Comparison of ENCODE assay signal across 10 cellular contexts in genomic region chr12:27193854-27194544, GRCh38. TPM values are rescaled to one million over a fixed set of nuclear protein-coding genes. Genes with fewer than 3 reads are reported as not detected.
DNase-seq lines count a peak whose midpoint lies in the region; ATAC-seq and TF ChIP-seq lines count a peak whose summit lies in the region.
"Had no signal": no experiment of that assay in that cellular context is flagged by ENCODE, and none has a peak within 500 bp of the region (broad histone marks: within the 10 kb centered on the region; RNA-seq: fewer than 3 reads in every experiment).

No MANE protein-coding gene starts in this region.

- peak; percentile 74 for TF ChIP-seq EP300 in transverse colon (IDR thresholded peaks at IDR 0.05; ENCODE audit: low read depth)

- no peaks in the 10 kb centered on the region for H3K27me3 Mint-ChIP-seq in activated CD4-positive, alpha-beta memory T cell treated with anti-CD3 and anti-CD28 coated beads, Interleukin-2, amount 10 ng/mL, durations not matched to agents 7 days and 5 days

- peaks cover 36% of the 10 kb centered on the region for H3K9me1 ChIP-seq in IMR-90 (ENCODE audit: insufficient read depth, low read length)

- TF ChIP-seq POLR2A in IMR-90 (IDR thresholded peaks at IDR 0.05; ENCODE audit: low read depth, low read length) (peak; percentile 60; the same call in 1 of the 2 replicates), transverse colon (IDR thresholded peaks at IDR 0.05) (no peak)

- H2BK120ac ChIP-seq in IMR-90 (ENCODE audit: low read depth, low read length): peak overlapping the region; percentile 85

- H3K4me3 ChIP-seq in IMR-90 (ENCODE audit: insufficient read depth, low read depth, low read length) (no peak overlapping the region), transverse colon (no peak overlapping the region), MM.1S (ENCODE audit: low read length) (no peak overlapping the region)

- ATAC-seq in IMR-90 (ENCODE audit: low read depth): peak; percentile 67

- H4K5ac ChIP-seq in IMR-90 (ENCODE audit: low read depth, low read length): peak overlapping the region; percentile 74

- peak overlapping the region; percentile 66; the same call in 1 of the 2 replicates for H3K23ac ChIP-seq in IMR-90 (ENCODE audit: low read depth, low read length)

- WGBS in IMR-90 (ENCODE audit: extremely low coverage in 2 of 2, insufficient read length in 1 of 2), 2 experiments: no CpG with 5 or more reads among the region's 2 CpGs
- WGBS in transverse colon (ENCODE audit: low coverage in 1 of 2), 2 donors: 50 to 80% methylated on average over 1 to 2 of the region's 2 CpGs

- peaks cover 2% of the 10 kb centered on the region for H3K9me3 Mint-ChIP-seq in activated CD4-positive, alpha-beta memory T cell treated with anti-CD3 and anti-CD28 coated beads, Interleukin-2, amount 10 ng/mL, durations not matched to agents 7 days and 5 days
- H3K9me3 Mint-ChIP-seq: activated naive CD4-positive, alpha-beta T cell treated with anti-CD3 and anti-CD28 coated beads, Interleukin-2, amount 10 ng/mL, durations not matched to agents 7 days and 5 days had no signal

- intact Hi-C loops in IMR-90 (cut with micrococcal nuclease) (loop anchor here (5.0 kb wide), 2 partner anchors 43 to 172 kb away; partner anchors contain the start of gene MED21), transverse colon (cut with DNase I; ENCODE audit: low total_unique reads) (no loop called here)

- no peak overlapping the region for H3K4me3 Mint-ChIP-seq in activated CD4-positive, alpha-beta memory T cell treated with anti-CD3 and anti-CD28 coated beads, Interleukin-2, amount 10 ng/mL, durations not matched to agents 7 days and 5 days
- H3K4me3 Mint-ChIP-seq: activated naive CD4-positive, alpha-beta T cell treated with anti-CD3 and anti-CD28 coated beads, Interleukin-2, amount 10 ng/mL, durations not matched to agents 7 days and 5 days had no signal

- TF ChIP-seq RAD21 in IMR-90 (IDR thresholded peaks at IDR 0.05; ENCODE audit: low read length): no peak

- no peak overlapping the region for H2AK9ac ChIP-seq in IMR-90 (replicated peaks; ENCODE audit: low read depth, low read length, poor library complexity)

- H2BK15ac ChIP-seq in IMR-90 (ENCODE audit: low read depth, low read length): peak overlapping the region; percentile 87; the same call in 2 of the 3 replicates

- CTCF ChIA-PET in IMR-90 (lab: Yijun Ruan, JAX) (interaction anchor here (0.9 kb wide), 1 partner anchor 180 kb away, joined by 3 read pairs; the partner anchor contains the start of gene TM7SF3), RWPE1 (lab: Yijun Ruan, JAX) (interaction anchor here (0.7 to 1.0 kb wide), 2 partner anchors 11 to 154 kb away, joined by 3 to 4 read pairs; no protein-coding TSS in a partner anchor)
- CTCF ChIA-PET in activated CD4-positive, alpha-beta memory T cell treated with anti-CD3 and anti-CD28 coated beads, Interleukin-2, amount 10 ng/mL, durations not matched to agents 7 days and 5 days (lab: Charles Lee): no interaction called here

- in situ Hi-C loops in IMR-90 (cut with MboI; ENCODE audit: low sequenced_read_pairs): no loop called here
- in situ Hi-C loops in transverse colon (cut with MboI; ENCODE audit: low pct_ligation_motif_present in 1 of 4, low pct_unique_long_range_greater_than_20kb in 1 of 4, low sequenced_read_pairs in 3 of 4): no loop called here

- no peaks in the 10 kb centered on the region for H3K79me1 ChIP-seq in IMR-90 (ENCODE audit: low read depth in 1 of 2, low read length in 2 of 2)

- H3K4ac ChIP-seq in IMR-90 (ENCODE audit: low read depth, low read length): peak overlapping the region; percentile 87

- H3K9me3 ChIP-seq in IMR-90 (ENCODE audit: control insufficient read depth, insufficient read depth, low read length) (no peaks in the 10 kb centered on the region), transverse colon (no peaks in the 10 kb centered on the region), MM.1S (replicated peaks; ENCODE audit: insufficient read depth, low read length) (no peaks in the 10 kb centered on the region)

- POLR2A ChIA-PET in IMR-90 (lab: Charles Lee; ENCODE audit: unreplicated experiment) (interaction anchor here (1.5 kb wide), 1 partner anchor 15 kb away, joined by 3 read pairs; no protein-coding TSS in a partner anchor), RWPE1 (lab: Yijun Ruan, JAX; ENCODE audit: low non-redundant PET) (no interaction called here)
- POLR2A ChIA-PET in activated CD4-positive, alpha-beta memory T cell treated with anti-CD3 and anti-CD28 coated beads, Interleukin-2, amount 10 ng/mL, durations not matched to agents 7 days and 5 days (lab: Charles Lee): no interaction called here

- no peak overlapping the region for H3K27ac Mint-ChIP-seq in activated CD4-positive, alpha-beta memory T cell treated with anti-CD3 and anti-CD28 coated beads, Interleukin-2, amount 10 ng/mL, durations not matched to agents 7 days and 5 days
- H3K27ac Mint-ChIP-seq: activated naive CD4-positive, alpha-beta T cell treated with anti-CD3 and anti-CD28 coated beads, Interleukin-2, amount 10 ng/mL, durations not matched to agents 7 days and 5 days had no signal

- H4K8ac ChIP-seq in IMR-90 (ENCODE audit: low read depth in 2 of 2, low read length in 2 of 2): peak overlapping the region; percentile 18 to 87; a peak in 3 of 4 replicates

- H2AFZ ChIP-seq in IMR-90 (replicated peaks; ENCODE audit: low read length, poor library complexity): peak overlapping the region; percentile 7
- H2AFZ ChIP-seq in MM.1S (ENCODE audit: low read length): no peak overlapping the region

- dilution Hi-C loops in IMR-90 (cut with HindIII; ENCODE audit: low sequenced_read_pairs, unreplicated experiment): no loop called here

- H3K4me1 ChIP-seq in IMR-90 (ENCODE audit: control insufficient read depth, insufficient read depth, low read length): peaks cover 40% of the 10 kb centered on the region
- peaks cover 12 to 31% (median 15%) of the 10 kb centered on the region in 4 donors for H3K4me1 ChIP-seq in transverse colon
- peaks cover 6% of the 10 kb centered on the region; the same call in 1 of the 2 replicates for H3K4me1 ChIP-seq in MM.1S (ENCODE audit: low read length)

- H3K36me3 ChIP-seq in IMR-90 (ENCODE audit: control insufficient read depth, insufficient read depth, low read length) (no peaks in the 10 kb centered on the region), transverse colon (no peaks in the 10 kb centered on the region), MM.1S (replicated peaks; ENCODE audit: insufficient read depth, low read length) (no peaks in the 10 kb centered on the region)

- peak overlapping the region; percentile 64 for H3K9ac ChIP-seq in IMR-90 (ENCODE audit: low read depth, low read length)
- H3K9ac ChIP-seq in MM.1S (ENCODE audit: low read length): no peak overlapping the region

- no TSS peak for BruUV-seq in IMR-90 (replicated peaks; lab: Mats Ljungman, UMichigan)

- H3K4me1 Mint-ChIP-seq in activated CD4-positive, alpha-beta memory T cell treated with anti-CD3 and anti-CD28 coated beads, Interleukin-2, amount 10 ng/mL, durations not matched to agents 7 days and 5 days: no peaks in the 10 kb centered on the region
- H3K4me1 Mint-ChIP-seq: activated naive CD4-positive, alpha-beta T cell treated with anti-CD3 and anti-CD28 coated beads, Interleukin-2, amount 10 ng/mL, durations not matched to agents 7 days and 5 days had no signal

- peak overlapping the region; percentile 77 for H3K56ac ChIP-seq in IMR-90 (ENCODE audit: extremely low read depth, insufficient read depth, low read length)

- peak overlapping the region; percentile 73 for H3K18ac ChIP-seq in IMR-90 (ENCODE audit: low read depth, low read length)

- peak overlapping the region; percentile 61 for H3K14ac ChIP-seq in IMR-90 (replicated peaks; ENCODE audit: low read depth, low read length)

- no peaks in the 10 kb centered on the region for H3K79me2 ChIP-seq in MM.1S (ENCODE audit: low read length)

- peak overlapping the region; percentile 89 for H4K91ac ChIP-seq in IMR-90 (ENCODE audit: insufficient read depth, low read depth, low read length)

- DNase-seq in IMR-90 (peak; percentile 86), dedifferentiated amniotic fluid mesenchymal stem cell (ENCODE audit: extremely low spot score) (peak; percentile 71), kidney tubule cell (ENCODE audit: low spot score) (peak; percentile 67), transverse colon (peak; percentile 30), NOMO-1 (lab: John Stamatoyannopoulos, UW; ENCODE audit: unreplicated experiment in 2 of 2) (no peak), MM.1S (no peak), RWPE1 (ENCODE audit: low spot score) (no peak)
- DNase-seq in activated CD4-positive, alpha-beta memory T cell treated with anti-CD3 and anti-CD28 coated beads, Interleukin-2, amount 10 ng/mL, durations not matched to agents 7 days and 5 days: no peak
- DNase-seq: activated naive CD4-positive, alpha-beta T cell treated with anti-CD3 and anti-CD28 coated beads, Interleukin-2, amount 10 ng/mL, durations not matched to agents 7 days and 5 days; stimulated activated CD4-positive, alpha-beta T cell treated with anti-CD3 and anti-CD28 coated beads, Interleukin-12 subunit alpha, Interleukin-12 subunit beta, amount 100 ng/mL, for 4 hours had no signal

- H3F3A ChIP-seq in MM.1S (ENCODE audit: insufficient read depth, low read length): no peaks in the 10 kb centered on the region

- peak overlapping the region; percentile 86 for H2AK5ac ChIP-seq in IMR-90 (ENCODE audit: low read depth, low read length)

- no peaks in the 10 kb centered on the region for H3K36me3 Mint-ChIP-seq in activated CD4-positive, alpha-beta memory T cell treated with anti-CD3 and anti-CD28 coated beads, Interleukin-2, amount 10 ng/mL, durations not matched to agents 7 days and 5 days (ENCODE audit: low read depth)
- H3K36me3 Mint-ChIP-seq: activated naive CD4-positive, alpha-beta T cell treated with anti-CD3 and anti-CD28 coated beads, Interleukin-2, amount 10 ng/mL, durations not matched to agents 7 days and 5 days had no signal

- H2BK5ac ChIP-seq in IMR-90 (ENCODE audit: low read depth, low read length, poor library complexity, severe bottlenecking): peak overlapping the region; percentile 85

- peak overlapping the region; percentile 29 for H3K4me2 ChIP-seq in IMR-90 (ENCODE audit: low read depth, low read length)
- no peak overlapping the region for H3K4me2 ChIP-seq in MM.1S (ENCODE audit: low read depth, low read length)

- H2BK20ac ChIP-seq in IMR-90 (ENCODE audit: low read depth, low read length): peak overlapping the region; percentile 92

- no peak for TF ChIP-seq CTCF in IMR-90 (conservative IDR thresholded peaks at IDR 0.05; ENCODE audit: low read depth, low read length)
- no peak for TF ChIP-seq CTCF in transverse colon (IDR thresholded peaks at IDR 0.05)
- no peak for TF ChIP-seq CTCF in MM.1S (IDR thresholded peaks at IDR 0.05; ENCODE audit: low read length)
- no peak for TF ChIP-seq CTCF in RWPE1 (conservative IDR thresholded peaks at IDR 0.05; ENCODE audit: low read depth)

- peak overlapping the region; percentile 92 for H3K27ac ChIP-seq in IMR-90 (ENCODE audit: insufficient read depth, low read length)
- peak overlapping the region; percentile 66 to 83 (median 79) for H3K27ac ChIP-seq in transverse colon
- no peak overlapping the region for H3K27ac ChIP-seq in MM.1S (ENCODE audit: low read length)
- H3K27ac ChIP-seq in RWPE1: no peak overlapping the region

- H3K27me3 ChIP-seq in IMR-90 (ENCODE audit: control insufficient read depth, insufficient read depth, low read length) (no peaks in the 10 kb centered on the region), transverse colon (no peaks in the 10 kb centered on the region), MM.1S (replicated peaks; ENCODE audit: insufficient read depth, low read length) (no peaks in the 10 kb centered on the region)

- H4K20me1 ChIP-seq in IMR-90 (ENCODE audit: insufficient read depth, low read length): peaks cover 4% of the 10 kb centered on the region; the same call in 1 of the 2 replicates
- H4K20me1 ChIP-seq in MM.1S (ENCODE audit: insufficient read depth, low read length): no peaks in the 10 kb centered on the region

- H3K9me2 ChIP-seq in MM.1S (replicated peaks; ENCODE audit: insufficient read depth, low read length): no peaks in the 10 kb centered on the region

RNA-seq across cellular contexts. Expression of gene STK38L, which starts 50.1 kb away (rescaled TPM):
- total RNA-seq in IMR-90 (2012; rRNA removed) (7.2 and 15.3 TPM in 2 replicates), transverse colon (10 to 100 TPM; 18.5 to 51.8 (median 40.9) TPM)
- 4.1 and 5.1 TPM in 2 replicates for polyA plus RNA-seq in IMR-90 (2012; rRNA removed)
- polyA plus RNA-seq in IMR-90 (2012; cell fraction: cytosol; rRNA removed): 0.58 and 1.9 TPM in 2 replicates
- 0.64 and 8.8 TPM in 2 replicates for polyA plus RNA-seq in IMR-90 (2012; cell fraction: nucleus; rRNA removed; ENCODE audit: low replicate concordance)
- 10 to 100 TPM; 19.1 to 25.8 TPM for total RNA-seq in activated CD4-positive, alpha-beta memory T cell treated with anti-CD3 and anti-CD28 coated beads, Interleukin-2, amount 10 ng/mL, durations not matched to agents 7 days and 5 days

Comparison
In these comparisons a context has a peak if more than half of its experiments do, and no peak if none do; other contexts are left out.
1. DNase-seq: peak in IMR-90 (single experiment), dedifferentiated amniotic fluid mesenchymal stem cell (single experiment), kidney tubule cell (single experiment) and transverse colon (single experiment); none in NOMO-1 (0 of 2), MM.1S (single experiment), activated CD4-positive, alpha-beta memory T cell treated with anti-CD3 and anti-CD28 coated beads, Interleukin-2, amount 10 ng/mL, durations not matched to agents 7 days and 5 days (single experiment) and RWPE1 (single experiment).
2. H3K27ac ChIP-seq: peak in IMR-90 (single experiment) and transverse colon (4 of 4); none in MM.1S (single experiment) and RWPE1 (single experiment).